ENCODE assay signal across 1 cellular context in the genomic region with DNA sequence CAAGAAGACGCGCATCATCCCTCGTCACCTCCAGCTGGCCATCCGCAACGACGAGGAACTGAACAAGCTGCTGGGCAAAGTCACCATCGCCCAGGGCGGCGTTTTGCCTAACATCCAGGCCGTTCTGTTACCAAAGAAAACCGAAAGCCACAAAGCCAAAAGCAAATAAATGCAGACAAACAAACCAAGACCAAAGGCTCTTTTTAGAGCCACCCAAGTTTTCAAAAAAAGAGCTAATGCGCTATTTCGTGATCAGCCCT.
TF ChIP-seq lines count a peak whose summit lies in the region.
"Not testable (repeated sequence)": the region's sequence is repeated elsewhere in the genome, so short reads cannot be mapped to it uniquely, and the experiment has no call there.

No MANE protein-coding gene starts in this region.

TF ChIP-seq in K562, 482 proteins besides CTCF, POLR2A, EP300 and RAD21 (continued from another document):
- TF ChIP-seq, protein P1, sequence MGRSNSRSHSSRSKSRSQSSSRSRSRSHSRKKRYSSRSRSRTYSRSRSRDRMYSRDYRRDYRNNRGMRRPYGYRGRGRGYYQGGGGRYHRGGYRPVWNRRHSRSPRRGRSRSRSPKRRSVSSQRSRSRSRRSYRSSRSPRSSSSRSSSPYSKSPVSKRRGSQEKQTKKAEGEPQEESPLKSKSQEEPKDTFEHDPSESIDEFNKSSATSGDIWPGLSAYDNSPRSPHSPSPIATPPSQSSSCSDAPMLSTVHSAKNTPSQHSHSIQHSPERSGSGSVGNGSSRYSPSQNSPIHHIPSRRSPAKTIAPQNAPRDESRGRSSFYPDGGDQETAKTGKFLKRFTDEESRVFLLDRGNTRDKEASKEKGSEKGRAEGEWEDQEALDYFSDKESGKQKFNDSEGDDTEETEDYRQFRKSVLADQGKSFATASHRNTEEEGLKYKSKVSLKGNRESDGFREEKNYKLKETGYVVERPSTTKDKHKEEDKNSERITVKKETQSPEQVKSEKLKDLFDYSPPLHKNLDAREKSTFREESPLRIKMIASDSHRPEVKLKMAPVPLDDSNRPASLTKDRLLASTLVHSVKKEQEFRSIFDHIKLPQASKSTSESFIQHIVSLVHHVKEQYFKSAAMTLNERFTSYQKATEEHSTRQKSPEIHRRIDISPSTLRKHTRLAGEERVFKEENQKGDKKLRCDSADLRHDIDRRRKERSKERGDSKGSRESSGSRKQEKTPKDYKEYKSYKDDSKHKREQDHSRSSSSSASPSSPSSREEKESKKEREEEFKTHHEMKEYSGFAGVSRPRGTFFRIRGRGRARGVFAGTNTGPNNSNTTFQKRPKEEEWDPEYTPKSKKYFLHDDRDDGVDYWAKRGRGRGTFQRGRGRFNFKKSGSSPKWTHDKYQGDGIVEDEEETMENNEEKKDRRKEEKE (IDR thresholded peaks at IDR 0.05; ENCODE audit: borderline replicate concordance in 1 of 2, control insufficient read depth in 1 of 2, low read depth in 2 of 2, low read length in 1 of 2): peak in 1 of 2 experiments; percentile 43; a peak in 1 of 4 replicates
- TF ChIP-seq RBFOX2 (IDR thresholded peaks at IDR 0.05; ENCODE audit: low read depth, low read length): peak; percentile 87
- peak; percentile 56; the same call in 1 of the 2 replicates for TF ChIP-seq ZNF143 (CRISPR knock-in tag; IDR thresholded peaks at IDR 0.05)
- TF ChIP-seq SUPT5H (IDR thresholded peaks at IDR 0.05): 0 out of 2 replicates have a peak, but pooled peaks have one; percentile 76
- 0 out of 2 replicates have a peak, but pooled peaks have one; percentile 56 for TF ChIP-seq POLR2AphosphoS5 (IDR thresholded peaks at IDR 0.05; ENCODE audit: control insufficient read depth, insufficient read depth, low read depth, low read length)
- peak; percentile 91; the same call in 1 of the 2 replicates for TF ChIP-seq TGIF2 (CRISPR knock-in tag; IDR thresholded peaks at IDR 0.05)
- TF ChIP-seq CBFB (CRISPR knock-in tag; IDR thresholded peaks at IDR 0.05): 0 out of 2 replicates have a peak, but pooled peaks have one; percentile 3
- TF ChIP-seq, protein P2, sequence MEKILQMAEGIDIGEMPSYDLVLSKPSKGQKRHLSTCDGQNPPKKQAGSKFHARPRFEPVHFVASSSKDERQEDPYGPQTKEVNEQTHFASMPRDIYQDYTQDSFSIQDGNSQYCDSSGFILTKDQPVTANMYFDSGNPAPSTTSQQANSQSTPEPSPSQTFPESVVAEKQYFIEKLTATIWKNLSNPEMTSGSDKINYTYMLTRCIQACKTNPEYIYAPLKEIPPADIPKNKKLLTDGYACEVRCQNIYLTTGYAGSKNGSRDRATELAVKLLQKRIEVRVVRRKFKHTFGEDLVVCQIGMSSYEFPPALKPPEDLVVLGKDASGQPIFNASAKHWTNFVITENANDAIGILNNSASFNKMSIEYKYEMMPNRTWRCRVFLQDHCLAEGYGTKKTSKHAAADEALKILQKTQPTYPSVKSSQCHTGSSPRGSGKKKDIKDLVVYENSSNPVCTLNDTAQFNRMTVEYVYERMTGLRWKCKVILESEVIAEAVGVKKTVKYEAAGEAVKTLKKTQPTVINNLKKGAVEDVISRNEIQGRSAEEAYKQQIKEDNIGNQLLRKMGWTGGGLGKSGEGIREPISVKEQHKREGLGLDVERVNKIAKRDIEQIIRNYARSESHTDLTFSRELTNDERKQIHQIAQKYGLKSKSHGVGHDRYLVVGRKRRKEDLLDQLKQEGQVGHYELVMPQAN (IDR thresholded peaks at IDR 0.05; ENCODE audit: borderline replicate concordance): 0 out of 2 replicates have a peak, but pooled peaks have one; percentile 21
- TF ChIP-seq FIP1L1 (IDR thresholded peaks at IDR 0.05; ENCODE audit: low read depth, low read length, poor library complexity, severe bottlenecking): peak; percentile 81
- TF ChIP-seq SMARCA4 (IDR thresholded peaks at IDR 0.05): 0 out of 2 replicates have a peak, but pooled peaks have one; percentile 30
- peak; percentile 22; the same call in 1 of the 2 replicates for TF ChIP-seq ZNF324 (CRISPR knock-in tag; IDR thresholded peaks at IDR 0.05)
- TF ChIP-seq ZFP30 (CRISPR knock-in tag; IDR thresholded peaks at IDR 0.05; ENCODE audit: borderline replicate concordance): 0 out of 2 replicates have a peak, but pooled peaks have one; percentile 22
- peak; percentile 3; the same call in 1 of the 2 replicates for TF ChIP-seq E2F3 (CRISPR knock-in tag; IDR thresholded peaks at IDR 0.05)
- peak; percentile 84; the same call in 1 of the 2 replicates for TF ChIP-seq BRD4 (IDR thresholded peaks at IDR 0.05)
- peak; percentile 51; the same call in 1 of the 2 replicates for TF ChIP-seq ZBTB1 (CRISPR knock-in tag; IDR thresholded peaks at IDR 0.05; ENCODE audit: borderline replicate concordance, low read depth)
- TF ChIP-seq, protein P3, sequence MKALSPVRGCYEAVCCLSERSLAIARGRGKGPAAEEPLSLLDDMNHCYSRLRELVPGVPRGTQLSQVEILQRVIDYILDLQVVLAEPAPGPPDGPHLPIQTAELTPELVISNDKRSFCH (CRISPR knock-in tag; IDR thresholded peaks at IDR 0.05): not testable (repeated sequence)
- TF ChIP-seq, protein P3 (tag; IDR thresholded peaks at IDR 0.05): peak; percentile 50; the same call in 1 of the 2 replicates
- TF ChIP-seq, protein P4, sequence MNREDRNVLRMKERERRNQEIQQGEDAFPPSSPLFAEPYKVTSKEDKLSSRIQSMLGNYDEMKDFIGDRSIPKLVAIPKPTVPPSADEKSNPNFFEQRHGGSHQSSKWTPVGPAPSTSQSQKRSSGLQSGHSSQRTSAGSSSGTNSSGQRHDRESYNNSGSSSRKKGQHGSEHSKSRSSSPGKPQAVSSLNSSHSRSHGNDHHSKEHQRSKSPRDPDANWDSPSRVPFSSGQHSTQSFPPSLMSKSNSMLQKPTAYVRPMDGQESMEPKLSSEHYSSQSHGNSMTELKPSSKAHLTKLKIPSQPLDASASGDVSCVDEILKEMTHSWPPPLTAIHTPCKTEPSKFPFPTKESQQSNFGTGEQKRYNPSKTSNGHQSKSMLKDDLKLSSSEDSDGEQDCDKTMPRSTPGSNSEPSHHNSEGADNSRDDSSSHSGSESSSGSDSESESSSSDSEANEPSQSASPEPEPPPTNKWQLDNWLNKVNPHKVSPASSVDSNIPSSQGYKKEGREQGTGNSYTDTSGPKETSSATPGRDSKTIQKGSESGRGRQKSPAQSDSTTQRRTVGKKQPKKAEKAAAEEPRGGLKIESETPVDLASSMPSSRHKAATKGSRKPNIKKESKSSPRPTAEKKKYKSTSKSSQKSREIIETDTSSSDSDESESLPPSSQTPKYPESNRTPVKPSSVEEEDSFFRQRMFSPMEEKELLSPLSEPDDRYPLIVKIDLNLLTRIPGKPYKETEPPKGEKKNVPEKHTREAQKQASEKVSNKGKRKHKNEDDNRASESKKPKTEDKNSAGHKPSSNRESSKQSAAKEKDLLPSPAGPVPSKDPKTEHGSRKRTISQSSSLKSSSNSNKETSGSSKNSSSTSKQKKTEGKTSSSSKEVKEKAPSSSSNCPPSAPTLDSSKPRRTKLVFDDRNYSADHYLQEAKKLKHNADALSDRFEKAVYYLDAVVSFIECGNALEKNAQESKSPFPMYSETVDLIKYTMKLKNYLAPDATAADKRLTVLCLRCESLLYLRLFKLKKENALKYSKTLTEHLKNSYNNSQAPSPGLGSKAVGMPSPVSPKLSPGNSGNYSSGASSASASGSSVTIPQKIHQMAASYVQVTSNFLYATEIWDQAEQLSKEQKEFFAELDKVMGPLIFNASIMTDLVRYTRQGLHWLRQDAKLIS (CRISPR knock-in tag; IDR thresholded peaks at IDR 0.05): peak; percentile 99
- TF ChIP-seq SMAD4 (CRISPR knock-in tag; conservative IDR thresholded peaks at IDR 0.05): 0 out of 2 replicates have a peak, but pooled peaks have one; percentile 43
- peak; percentile 44; the same call in 1 of the 2 replicates for TF ChIP-seq DMBX1 (CRISPR knock-in tag; IDR thresholded peaks at IDR 0.05; ENCODE audit: borderline replicate concordance)
- peak in 1 of 2 experiments; percentile 36; a peak in 1 of 4 replicates for TF ChIP-seq SIN3A (IDR thresholded peaks at IDR 0.05; ENCODE audit: borderline replicate concordance in 2 of 2, control insufficient read depth in 1 of 2, low read depth in 2 of 2, low read length in 2 of 2)
- TF ChIP-seq NFXL1 (CRISPR knock-in tag; IDR thresholded peaks at IDR 0.05): peak; percentile 31; the same call in 1 of the 2 replicates
